ENCODE assay signal across 10 cellular contexts in genomic region chr6:20630617-20631448, GRCh38.
DNase-seq lines count a peak whose midpoint lies in the region; ATAC-seq and TF ChIP-seq lines count a peak whose summit lies in the region.
"Had no signal": no experiment of that assay in that cellular context is flagged by ENCODE, and none has a peak within 500 bp of the region (broad histone marks: within the 10 kb centered on the region; RNA-seq: fewer than 3 reads in every experiment).

No MANE protein-coding gene starts in this region.

- H3K9me3 Mint-ChIP-seq in activated T-cell treated with anti-CD3 and anti-CD28 coated beads, Interleukin-2, amount 50 U/mL, for 24 hours: no peaks in the 10 kb centered on the region
- H3K9me3 Mint-ChIP-seq in progenitor cell of endocrine pancreas (ENCODE audit: low read depth): peaks cover 3% of the 10 kb centered on the region

- TF ChIP-seq CTCF in progenitor cell of endocrine pancreas (IDR thresholded peaks at IDR 0.05; ENCODE audit: unreplicated experiment): no peak

- no peak overlapping the region for H3K4me3 Mint-ChIP-seq in activated T-cell treated with anti-CD3 and anti-CD28 coated beads, Interleukin-2, amount 50 U/mL, for 24 hours
- no peak overlapping the region for H3K4me3 Mint-ChIP-seq in progenitor cell of endocrine pancreas (ENCODE audit: low read depth)

- H3K36me3 Mint-ChIP-seq in activated T-cell treated with anti-CD3 and anti-CD28 coated beads, Interleukin-2, amount 50 U/mL, for 24 hours (ENCODE audit: low read depth): peaks cover 31% of the 10 kb centered on the region
- H3K36me3 Mint-ChIP-seq in progenitor cell of endocrine pancreas (ENCODE audit: insufficient read depth): peaks cover 4% of the 10 kb centered on the region

- H3K27ac Mint-ChIP-seq in activated T-cell treated with anti-CD3 and anti-CD28 coated beads, Interleukin-2, amount 50 U/mL, for 24 hours: peak overlapping the region; percentile 54
- peak overlapping the region; percentile 7 for H3K27ac Mint-ChIP-seq in progenitor cell of endocrine pancreas

- intact Hi-C loops in Right ventricle myocardium inferior (cut with DNase I): no loop called here

- no peak for DNase-seq in activated T-cell treated with anti-CD3 and anti-CD28 coated beads, Interleukin-2, amount 50 U/mL, for 24 hours
- DNase-seq in activated T-cell treated with anti-CD3 and anti-CD28 coated beads for 4 hours: no peak
- DNase-seq in NCI-H748 (lab: John Stamatoyannopoulos, UW; ENCODE audit: unreplicated experiment): peak; percentile 91
- DNase-seq in progenitor cell of endocrine pancreas (ENCODE audit: low spot score, unreplicated experiment): no peak
- DNase-seq in midbrain (lab: John Stamatoyannopoulos, UW): no peak
- DNase-seq in Right ventricle myocardium inferior (ENCODE audit: missing footprints): no peak
- no peak for DNase-seq in effector CD4-positive, alpha-beta T cell
- DNase-seq: activated gamma-delta T cell treated with Interleukin-2 at 50 U/mL for 16 hours; NK-92 treated with Interleukin-12 subunit alpha and Interleukin-12 subunit beta, amount 100 ng/mL, for 24 hours had no signal

- ATAC-seq in HG03442 (IDR thresholded peaks at IDR 0.05; ENCODE audit: unreplicated experiment) (peak; percentile 52), Right ventricle myocardium inferior (no peak)

- peaks cover 41% of the 10 kb centered on the region for H3K4me1 Mint-ChIP-seq in activated T-cell treated with anti-CD3 and anti-CD28 coated beads, Interleukin-2, amount 50 U/mL, for 24 hours (ENCODE audit: low read depth)
- H3K4me1 Mint-ChIP-seq in progenitor cell of endocrine pancreas (ENCODE audit: low read depth): peaks cover 18% of the 10 kb centered on the region

- H3K27me3 Mint-ChIP-seq in activated T-cell treated with anti-CD3 and anti-CD28 coated beads, Interleukin-2, amount 50 U/mL, for 24 hours: no peaks in the 10 kb centered on the region
- no peaks in the 10 kb centered on the region for H3K27me3 Mint-ChIP-seq in progenitor cell of endocrine pancreas
